15 cellular contexts compared by ENCODE assay signal in the genomic region with DNA sequence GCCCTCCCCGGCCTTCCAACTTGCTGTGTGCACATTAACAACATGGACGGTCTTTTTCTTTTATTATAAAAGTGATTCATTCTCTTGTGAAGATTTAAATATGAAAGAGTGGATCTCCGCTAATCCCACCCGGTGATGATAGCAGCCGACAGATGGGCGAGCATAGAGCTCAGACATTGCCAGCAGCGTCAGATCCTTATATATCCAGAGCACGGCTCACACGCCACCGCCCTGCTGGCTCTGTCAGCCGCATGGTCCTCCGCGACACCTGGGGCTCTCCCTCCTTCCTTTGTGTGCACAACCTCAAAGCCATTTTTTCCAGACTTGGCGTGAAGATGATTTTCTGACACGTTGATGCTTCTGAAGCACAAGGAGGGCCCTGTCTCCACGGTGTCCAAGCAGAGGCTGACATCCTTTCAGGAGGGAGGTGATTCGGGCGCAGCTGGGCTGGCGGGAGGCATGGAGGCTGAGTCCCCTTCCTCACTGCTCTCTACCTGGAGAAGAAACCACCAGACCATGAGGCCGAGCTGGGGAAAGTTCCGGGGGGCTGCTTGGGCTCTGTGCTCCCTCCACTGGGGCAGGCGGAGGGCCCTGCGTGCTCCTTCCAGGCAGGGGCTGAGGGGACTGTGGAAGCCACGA.
DNase-seq lines count a peak whose midpoint lies in the region; ATAC-seq lines count a peak whose summit lies in the region.
"Had no signal": no experiment of that assay in that cellular context is flagged by ENCODE, and none has a peak within 500 bp of the region (broad histone marks: within the 10 kb centered on the region; RNA-seq: fewer than 3 reads in every experiment).

No MANE protein-coding gene starts in this region.

- no peak for DNase-seq in activated naive CD4-positive, alpha-beta T cell treated with anti-CD3 and anti-CD28 coated beads, Interleukin-2, amount 50 U/mL, for 16 hours
- peak; percentile 94 for DNase-seq in NCI-H2171 treated with DMSO at 0.1 percent for 48 hours (lab: John Stamatoyannopoulos, UW)
- DNase-seq in activated naive CD8-positive, alpha-beta T cell treated with anti-CD3 and anti-CD28 coated beads, Interleukin-2, amount 50 U/mL, for 24 hours: no peak
- DNase-seq in stimulated activated effector memory CD8-positive, alpha-beta T cell treated with anti-CD3 and anti-CD28 coated beads, Interleukin-12 subunit alpha, Interleukin-12 subunit beta, amount 100 ng/mL, for 72 hours (ENCODE audit: low spot score in 2 of 2): no peak
- DNase-seq: central memory CD4-positive, alpha-beta T cell; kidney glomerular epithelial cell; NCI-H146; stimulated activated CD4-positive, alpha-beta T cell treated with anti-CD3 and anti-CD28 coated beads, Interleukin-4, amount 100 ng/mL, for 1 hour had no signal

- H3K4me1 Mint-ChIP-seq in activated naive CD4-positive, alpha-beta T cell treated with anti-CD3 and anti-CD28 coated beads, Interleukin-2, amount 50 U/mL, for 24 hours: peaks cover 67% of the 10 kb centered on the region
- H3K4me1 Mint-ChIP-seq in activated naive CD8-positive, alpha-beta T cell treated with anti-CD3 and anti-CD28 coated beads, Interleukin-2, amount 50 U/mL, for 24 hours: peaks cover 46% of the 10 kb centered on the region
- H3K4me1 Mint-ChIP-seq in stimulated activated effector memory CD8-positive, alpha-beta T cell treated with anti-CD3 and anti-CD28 coated beads, Interleukin-12 subunit alpha, Interleukin-12 subunit beta, amount 100 ng/mL, for 72 hours: peaks cover 46% of the 10 kb centered on the region

- peak overlapping the region; percentile 81 for H3K27ac Mint-ChIP-seq in activated naive CD4-positive, alpha-beta T cell treated with anti-CD3 and anti-CD28 coated beads, Interleukin-2, amount 50 U/mL, for 24 hours
- H3K27ac Mint-ChIP-seq in activated naive CD8-positive, alpha-beta T cell treated with anti-CD3 and anti-CD28 coated beads, Interleukin-2, amount 50 U/mL, for 24 hours: peak overlapping the region; percentile 56
- H3K27ac Mint-ChIP-seq in stimulated activated effector memory CD8-positive, alpha-beta T cell treated with anti-CD3 and anti-CD28 coated beads, Interleukin-12 subunit alpha, Interleukin-12 subunit beta, amount 100 ng/mL, for 72 hours: peak overlapping the region; percentile 98
- H3K27ac Mint-ChIP-seq: stimulated activated memory B cell treated with anti-CD40 and anti-IgM and Interleukin-4, amounts not matched to agents 10 μg/mL and 1 μg/mL and 100 μg/mL, for 72 hours had no signal

- no peaks in the 10 kb centered on the region for H3K36me3 Mint-ChIP-seq in activated naive CD4-positive, alpha-beta T cell treated with anti-CD3 and anti-CD28 coated beads, Interleukin-2, amount 50 U/mL, for 24 hours
- no peaks in the 10 kb centered on the region for H3K36me3 Mint-ChIP-seq in activated naive CD8-positive, alpha-beta T cell treated with anti-CD3 and anti-CD28 coated beads, Interleukin-2, amount 50 U/mL, for 24 hours (ENCODE audit: low read depth)
- no peaks in the 10 kb centered on the region for H3K36me3 Mint-ChIP-seq in stimulated activated effector memory CD8-positive, alpha-beta T cell treated with anti-CD3 and anti-CD28 coated beads, Interleukin-12 subunit alpha, Interleukin-12 subunit beta, amount 100 ng/mL, for 72 hours
- H3K36me3 Mint-ChIP-seq: IgD-negative memory B cell; stimulated activated memory B cell treated with anti-CD40 and anti-IgM and Interleukin-4, amounts not matched to agents 10 μg/mL and 1 μg/mL and 100 μg/mL, for 72 hours had no signal

- H3K27me3 Mint-ChIP-seq in activated naive CD4-positive, alpha-beta T cell treated with anti-CD3 and anti-CD28 coated beads, Interleukin-2, amount 50 U/mL, for 24 hours: no peaks in the 10 kb centered on the region
- no peaks in the 10 kb centered on the region for H3K27me3 Mint-ChIP-seq in activated naive CD8-positive, alpha-beta T cell treated with anti-CD3 and anti-CD28 coated beads, Interleukin-2, amount 50 U/mL, for 24 hours
- H3K27me3 Mint-ChIP-seq: IgD-negative memory B cell had no signal

- H3K9me3 Mint-ChIP-seq in activated naive CD4-positive, alpha-beta T cell treated with anti-CD3 and anti-CD28 coated beads, Interleukin-2, amount 50 U/mL, for 24 hours: no peaks in the 10 kb centered on the region
- no peaks in the 10 kb centered on the region for H3K9me3 Mint-ChIP-seq in activated naive CD8-positive, alpha-beta T cell treated with anti-CD3 and anti-CD28 coated beads, Interleukin-2, amount 50 U/mL, for 24 hours
- peaks cover 3% of the 10 kb centered on the region for H3K9me3 Mint-ChIP-seq in stimulated activated effector memory CD8-positive, alpha-beta T cell treated with anti-CD3 and anti-CD28 coated beads, Interleukin-12 subunit alpha, Interleukin-12 subunit beta, amount 100 ng/mL, for 72 hours
- H3K9me3 Mint-ChIP-seq: IgD-negative memory B cell had no signal

- ATAC-seq in activated naive CD8-positive, alpha-beta T cell treated with anti-CD3 and anti-CD28 coated beads, Interleukin-2, amount 50 U/mL, for 24 hours: no peak
- no peak for ATAC-seq in stimulated activated effector memory CD8-positive, alpha-beta T cell treated with anti-CD3 and anti-CD28 coated beads, Interleukin-12 subunit alpha, Interleukin-12 subunit beta, amount 100 ng/mL, for 72 hours
- ATAC-seq in HG03571 (IDR thresholded peaks at IDR 0.05; ENCODE audit: unreplicated experiment) (no peak), HG03175 (IDR thresholded peaks at IDR 0.05; ENCODE audit: unreplicated experiment) (no peak), HG03469 (IDR thresholded peaks at IDR 0.05; ENCODE audit: unreplicated experiment) (no peak)
- ATAC-seq: GM12878; stimulated activated memory B cell treated with anti-CD40 and anti-IgM and Interleukin-4, amounts not matched to agents 10 μg/mL and 1 μg/mL and 100 μg/mL, for 72 hours had no signal

- H3K4me3 Mint-ChIP-seq in activated naive CD4-positive, alpha-beta T cell treated with anti-CD3 and anti-CD28 coated beads, Interleukin-2, amount 50 U/mL, for 24 hours: no peak overlapping the region
- H3K4me3 Mint-ChIP-seq in activated naive CD8-positive, alpha-beta T cell treated with anti-CD3 and anti-CD28 coated beads, Interleukin-2, amount 50 U/mL, for 24 hours: no peak overlapping the region
- H3K4me3 Mint-ChIP-seq in stimulated activated effector memory CD8-positive, alpha-beta T cell treated with anti-CD3 and anti-CD28 coated beads, Interleukin-12 subunit alpha, Interleukin-12 subunit beta, amount 100 ng/mL, for 72 hours: no peak overlapping the region
- H3K4me3 Mint-ChIP-seq: stimulated activated memory B cell treated with anti-CD40 and anti-IgM and Interleukin-4, amounts not matched to agents 10 μg/mL and 1 μg/mL and 100 μg/mL, for 72 hours had no signal
